ENCODE assay signal across 1 cellular context in genomic region chr11:68056317-68057285, GRCh38.
TF ChIP-seq lines count a peak whose summit lies in the region.

No MANE protein-coding gene starts in this region.

TF ChIP-seq in A549, 52 proteins besides CTCF, POLR2A, EP300 and RAD21:
- TF ChIP-seq POLR2AphosphoS2 (conservative IDR thresholded peaks at IDR 0.05; ENCODE audit: low read length) (0 out of 2 replicates have a peak, but pooled peaks have one; percentile 25), EHF (CRISPR knock-in tag; IDR thresholded peaks at IDR 0.05) (no peak)
